In the genomic region with DNA sequence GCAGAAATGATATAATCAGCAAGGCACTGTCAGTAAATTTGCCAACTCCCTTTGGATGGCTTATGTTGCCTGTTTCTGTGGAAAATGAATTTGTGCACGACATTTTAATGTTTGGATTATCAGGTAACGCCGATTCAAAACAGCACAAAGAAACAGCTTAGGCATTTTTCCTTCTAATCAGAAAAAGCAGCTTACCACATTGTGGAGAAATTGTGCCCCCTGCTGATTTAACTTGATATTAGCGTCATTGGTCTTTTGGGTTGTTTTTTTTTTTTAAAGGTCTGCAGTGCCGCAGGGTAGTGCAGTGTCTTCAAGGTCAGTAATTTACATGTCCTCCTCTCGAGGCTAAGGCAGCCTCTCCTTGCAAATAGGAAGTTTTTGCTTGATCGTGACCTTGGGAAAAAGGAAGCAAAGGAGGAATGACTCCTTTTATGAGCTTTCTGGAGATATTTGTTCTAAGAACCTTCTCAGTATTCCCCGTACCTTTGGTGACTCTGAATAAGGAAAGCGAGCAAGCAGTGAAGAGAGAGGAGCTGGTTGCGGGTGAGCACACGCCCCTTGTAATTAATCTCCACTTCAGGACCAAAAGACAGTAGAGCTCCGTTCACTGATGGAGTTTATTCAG, we compare ENCODE assay signal across 9 cellular contexts.
DNase-seq lines count a peak whose midpoint lies in the region; ATAC-seq and TF ChIP-seq lines count a peak whose summit lies in the region.
"Had no signal": no experiment of that assay in that cellular context is flagged by ENCODE, and none has a peak within 500 bp of the region (broad histone marks: within the 10 kb centered on the region; RNA-seq: fewer than 3 reads in every experiment).

No MANE protein-coding gene starts in this region.

- H3K4me1 Mint-ChIP-seq in endodermal cell, result peaks cover 29% of the 10 kb centered on the region
- peaks cover 25% of the 10 kb centered on the region for H3K4me1 Mint-ChIP-seq in mesothelial cell of epicardium

- DNase-seq in NCI-H1436 treated with DMSO at 0.1 percent for 48 hours (lab: John Stamatoyannopoulos, UW) (peak; percentile 48), SK-N-SH (peak; percentile 68), endodermal cell (peak; percentile 64), mesothelial cell of epicardium (ENCODE audit: low spot score in 2 of 2, unreplicated experiment in 2 of 2) (peak in 1 of 2 experiments; percentile 43)
- DNase-seq in activated effector memory CD4-positive, alpha-beta T cell treated with anti-CD3 and anti-CD28 coated beads, Interleukin-2, amount 50 U/mL, for 16 hours, result no peak
- DNase-seq in activated CD4-positive, CD25-positive, alpha-beta regulatory T cell (lab: John Stamatoyannopoulos, UW), result no peak

- H3K36me3 ChIP-seq in DOHH2 (ENCODE audit: control insufficient read depth, low read length) (no peaks in the 10 kb centered on the region), SK-N-SH (replicated peaks in 1 of 2; ENCODE audit: control insufficient read depth in 1 of 2, insufficient read depth in 2 of 2, low read length in 1 of 2) (no peaks in the 10 kb centered on the region), endodermal cell (ENCODE audit: control insufficient read depth, insufficient read depth, low read length) (no peaks in the 10 kb centered on the region)

- TF ChIP-seq CTCF in DOHH2 (IDR thresholded peaks at IDR 0.05; ENCODE audit: low read depth, low read length, poor library complexity, severe bottlenecking) (peak; percentile 72), SK-N-SH (IDR thresholded peaks at IDR 0.05) (peak; percentile 77), endodermal cell (conservative IDR thresholded peaks at IDR 0.05) (peak; percentile 74), mesothelial cell of epicardium (IDR thresholded peaks at IDR 0.05; ENCODE audit: unreplicated experiment) (peak; percentile 75)

- peak; percentile 35 for ATAC-seq in GM21723 (IDR thresholded peaks at IDR 0.05; ENCODE audit: unreplicated experiment)

- TF ChIP-seq RAD21 in SK-N-SH (IDR thresholded peaks at IDR 0.05; ENCODE audit: low read length), result peak; percentile 90

- H2AFZ ChIP-seq in SK-N-SH (ENCODE audit: low read depth), result peak overlapping the region; percentile 67; the same call in 1 of the 2 replicates

- no peaks in the 10 kb centered on the region for H3K9me3 Mint-ChIP-seq in endodermal cell
- H3K9me3 Mint-ChIP-seq in mesothelial cell of epicardium, result no peaks in the 10 kb centered on the region
- H3K9me3 Mint-ChIP-seq: activated naive CD4-positive, alpha-beta T cell treated with anti-CD3 and anti-CD28 coated beads, Interleukin-2, amount 50 U/mL, for 24 hours had no signal

- H3K4me3 Mint-ChIP-seq in endodermal cell, result no peak overlapping the region
- peak overlapping the region; percentile 60 for H3K4me3 Mint-ChIP-seq in mesothelial cell of epicardium
- H3K4me3 Mint-ChIP-seq: activated naive CD4-positive, alpha-beta T cell treated with anti-CD3 and anti-CD28 coated beads, Interleukin-2, amount 50 U/mL, for 24 hours had no signal

- TF ChIP-seq EP300 in SK-N-SH (IDR thresholded peaks at IDR 0.05; ENCODE audit: borderline replicate concordance in 1 of 2, low read depth in 1 of 2, low read length in 1 of 2), result no peak; a peak in 1 of 4 replicates

- peak overlapping the region; percentile 37 for H3K9ac ChIP-seq in SK-N-SH
- no peak overlapping the region for H3K9ac ChIP-seq in endodermal cell (ENCODE audit: extremely low read depth, low read length, poor library complexity, severe bottlenecking)

- peaks cover 8% of the 10 kb centered on the region for H3K4me1 ChIP-seq in DOHH2 (ENCODE audit: control insufficient read depth, low read length)
- peaks cover 0 to 18% of the 10 kb centered on the region in 2 experiments; a peak in 2 of 4 replicates for H3K4me1 ChIP-seq in SK-N-SH (ENCODE audit: control insufficient read depth in 1 of 2, insufficient read depth in 2 of 2, low read depth in 1 of 2, low read length in 1 of 2)
- H3K4me1 ChIP-seq in endodermal cell (ENCODE audit: control insufficient read depth, insufficient read depth, low read length), result peaks cover 5% of the 10 kb centered on the region

- H3K27ac ChIP-seq in DOHH2 (ENCODE audit: low read depth, low read length) (no peak overlapping the region), SK-N-SH (ENCODE audit: low read depth in 2 of 2, low read length in 1 of 2) (peak overlapping the region in 1 of 2 experiments; percentile 77; a peak in 2 of 4 replicates), endodermal cell (ENCODE audit: low read depth, low read length) (no peak overlapping the region)

- no peaks in the 10 kb centered on the region for H3F3A ChIP-seq in DOHH2 (ENCODE audit: control insufficient read depth, insufficient read depth)
- H3F3A ChIP-seq in SK-N-SH (replicated peaks; ENCODE audit: insufficient read depth), result no peaks in the 10 kb centered on the region

- H3K4me3 ChIP-seq in DOHH2 (ENCODE audit: low read length), result no peak overlapping the region
- H3K4me3 ChIP-seq in SK-N-SH (ENCODE audit: low read depth in 2 of 2, low read length in 1 of 2), result peak overlapping the region; percentile 47 to 49
- no peak overlapping the region for H3K4me3 ChIP-seq in endodermal cell (ENCODE audit: low read length)

- H3K79me2 ChIP-seq in DOHH2 (ENCODE audit: control insufficient read depth, low read length) (no peaks in the 10 kb centered on the region), SK-N-SH (ENCODE audit: insufficient read depth) (no peaks in the 10 kb centered on the region)

- POLR2A ChIA-PET in SK-N-SH (lab: Yijun Ruan, JAX), result interaction anchor here (1.0 kb wide), 1 partner anchor 331 kb away, joined by 3 read pairs; a partner anchor contains a TSS

- CTCF ChIA-PET in SK-N-SH (lab: Yijun Ruan, JAX), result interaction anchor here (0.6 to 5.4 kb wide), 44 partner anchors 8 to 792 kb away, joined by 3 to 46 read pairs (median 5); a partner anchor contains a TSS

- no peaks in the 10 kb centered on the region for H3K9me2 ChIP-seq in DOHH2 (replicated peaks; ENCODE audit: control insufficient read depth, low read length)
- H3K9me2 ChIP-seq in SK-N-SH, result no peaks in the 10 kb centered on the region

- 30% methylated on average over 12 of the region's 12 CpGs for WGBS in SK-N-SH (ENCODE audit: low lambda C conversion rate)
- WGBS in endodermal cell (ENCODE audit: insufficient coverage in 1 of 2, insufficient read length in 1 of 2), 2 experiments, result 53 to 54% methylated on average over 10 to 12 of the region's 12 CpGs

- H3K4me2 ChIP-seq in DOHH2 (ENCODE audit: low read length) (no peak overlapping the region), SK-N-SH (peak overlapping the region; percentile 70)

- H3K27me3 ChIP-seq in DOHH2 (ENCODE audit: control insufficient read depth, low read length), result no peaks in the 10 kb centered on the region; the same call in 1 of the 2 replicates
- H3K27me3 ChIP-seq in SK-N-SH (ENCODE audit: insufficient read depth), result no peaks in the 10 kb centered on the region
- no peaks in the 10 kb centered on the region for H3K27me3 ChIP-seq in endodermal cell (ENCODE audit: control insufficient read depth, insufficient read depth, low read length, poor library complexity, severe bottlenecking)

- no peaks in the 10 kb centered on the region for H4K20me1 ChIP-seq in DOHH2 (ENCODE audit: control insufficient read depth, insufficient read depth, low read depth, low read length)
- H4K20me1 ChIP-seq in SK-N-SH (ENCODE audit: insufficient read depth), result no peaks in the 10 kb centered on the region

- H3K9me3 ChIP-seq in DOHH2 (ENCODE audit: control insufficient read depth, insufficient read depth, low read length) (no peaks in the 10 kb centered on the region), SK-N-SH (no peaks in the 10 kb centered on the region), endodermal cell (ENCODE audit: control insufficient read depth, low read length) (no peaks in the 10 kb centered on the region)

- H3K36me3 Mint-ChIP-seq in endodermal cell (ENCODE audit: low read depth) (no peaks in the 10 kb centered on the region), mesothelial cell of epicardium (no peaks in the 10 kb centered on the region)
- H3K36me3 Mint-ChIP-seq: activated naive CD4-positive, alpha-beta T cell treated with anti-CD3 and anti-CD28 coated beads, Interleukin-2, amount 50 U/mL, for 24 hours had no signal

- H3K27ac Mint-ChIP-seq in endodermal cell (no peak overlapping the region), mesothelial cell of epicardium (peak overlapping the region; percentile 51)

- H3K27me3 Mint-ChIP-seq in endodermal cell (ENCODE audit: insufficient read depth) (no peaks in the 10 kb centered on the region), mesothelial cell of epicardium (ENCODE audit: low read depth) (no peaks in the 10 kb centered on the region)
- H3K27me3 Mint-ChIP-seq: activated naive CD4-positive, alpha-beta T cell treated with anti-CD3 and anti-CD28 coated beads, Interleukin-2, amount 50 U/mL, for 24 hours had no signal

TF ChIP-seq in SK-N-SH, 30 proteins besides CTCF, POLR2A, EP300 and RAD21 (continues in another document):
- TF ChIP-seq GABPA (IDR thresholded peaks at IDR 0.05; ENCODE audit: low read depth), result no peak
- no peak for TF ChIP-seq RXRA (IDR thresholded peaks at IDR 0.05; ENCODE audit: borderline replicate concordance, low read depth)
- TF ChIP-seq RCOR1 (IDR thresholded peaks at IDR 0.05; ENCODE audit: low read length), result no peak; the same call in 1 of the 2 replicates
- TF ChIP-seq TCF12 (IDR thresholded peaks at IDR 0.05), result 0 out of 2 replicates have a peak, but pooled peaks have one; percentile 9
- TF ChIP-seq FOSL2 (IDR thresholded peaks at IDR 0.05; ENCODE audit: borderline replicate concordance, low read depth), result no peak
- no peak for TF ChIP-seq YY1 (IDR thresholded peaks at IDR 0.05; ENCODE audit: low read depth)
- TF ChIP-seq, protein P1, sequence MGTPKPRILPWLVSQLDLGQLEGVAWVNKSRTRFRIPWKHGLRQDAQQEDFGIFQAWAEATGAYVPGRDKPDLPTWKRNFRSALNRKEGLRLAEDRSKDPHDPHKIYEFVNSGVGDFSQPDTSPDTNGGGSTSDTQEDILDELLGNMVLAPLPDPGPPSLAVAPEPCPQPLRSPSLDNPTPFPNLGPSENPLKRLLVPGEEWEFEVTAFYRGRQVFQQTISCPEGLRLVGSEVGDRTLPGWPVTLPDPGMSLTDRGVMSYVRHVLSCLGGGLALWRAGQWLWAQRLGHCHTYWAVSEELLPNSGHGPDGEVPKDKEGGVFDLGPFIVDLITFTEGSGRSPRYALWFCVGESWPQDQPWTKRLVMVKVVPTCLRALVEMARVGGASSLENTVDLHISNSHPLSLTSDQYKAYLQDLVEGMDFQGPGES (IDR thresholded peaks at IDR 0.05; ENCODE audit: low read depth, low read length), result no peak
- TF ChIP-seq NRF1 (IDR thresholded peaks at IDR 0.05; ENCODE audit: low read depth, low read length), result no peak
- TF ChIP-seq RFX5 (IDR thresholded peaks at IDR 0.05; ENCODE audit: low read length), result peak; percentile 11; the same call in 1 of the 2 replicates
- peak; percentile 63 for TF ChIP-seq GATA2 (CRISPR knock-in tag; IDR thresholded peaks at IDR 0.05)
- TF ChIP-seq, protein P2, sequence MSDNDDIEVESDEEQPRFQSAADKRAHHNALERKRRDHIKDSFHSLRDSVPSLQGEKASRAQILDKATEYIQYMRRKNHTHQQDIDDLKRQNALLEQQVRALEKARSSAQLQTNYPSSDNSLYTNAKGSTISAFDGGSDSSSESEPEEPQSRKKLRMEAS (IDR thresholded peaks at IDR 0.05; ENCODE audit: low read depth), result no peak
- TF ChIP-seq CHD2 (IDR thresholded peaks at IDR 0.05; ENCODE audit: low read length, partially characterized antibody), result peak; percentile 38

Comparison
In these comparisons a context has a peak if more than half of its experiments do, and no peak if none do; other contexts are left out.
1. H3K4me3 ChIP-seq: peak in SK-N-SH (2 of 2); none in DOHH2 (single experiment) and endodermal cell (single experiment).
2. DNase-seq: peak in NCI-H1436 treated with DMSO at 0.1 percent for 48 hours (single experiment), SK-N-SH (single experiment) and endodermal cell (single experiment); none in activated effector memory CD4-positive, alpha-beta T cell treated with anti-CD3 and anti-CD28 coated beads, Interleukin-2, amount 50 U/mL, for 16 hours (single experiment) and activated CD4-positive, CD25-positive, alpha-beta regulatory T cell (0 of 4).
3. Peak in every context shown above with its lines, with median percentiles within 50 percentile points of each other: CTCF ChIP-seq.